In the genomic region with DNA sequence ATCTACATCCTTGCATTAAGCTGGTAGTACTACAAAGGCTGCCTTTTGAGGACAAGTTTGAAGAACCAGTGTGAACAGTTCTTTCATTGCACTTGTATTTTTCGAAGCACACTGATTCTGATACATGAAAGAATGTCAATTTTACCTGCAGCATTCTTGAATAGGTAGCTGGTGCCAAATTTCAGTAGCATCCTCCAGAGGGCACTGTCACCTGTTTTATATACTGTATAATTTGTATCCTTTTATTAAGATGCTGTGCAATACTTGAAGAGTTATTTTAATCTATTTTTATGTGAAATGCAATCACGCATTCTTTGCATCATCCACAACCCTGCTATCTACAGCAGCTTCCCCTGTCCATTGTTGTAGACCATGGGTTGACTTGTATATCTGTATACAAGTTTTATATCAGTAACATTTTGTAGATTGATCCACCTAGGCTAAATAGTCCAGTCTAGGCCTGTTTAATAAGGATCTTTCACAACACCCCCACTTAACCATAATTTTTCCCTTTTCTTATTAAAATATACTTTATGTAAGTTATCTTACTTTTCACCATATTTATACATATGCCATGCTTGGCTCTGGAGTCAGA, we compare ENCODE assay signal across 8 cellular contexts.
A peak's percentile ranks its signal among the peaks of the same experiment; 100 is the strongest.
DNase-seq lines count a peak whose midpoint lies in the region; ATAC-seq and TF ChIP-seq lines count a peak whose summit lies in the region.

No MANE protein-coding gene starts in this region.

- H3K4me3 ChIP-seq in GM12875 (ENCODE audit: low read depth, low read length): no peak overlapping the region
- no peak overlapping the region for H3K4me3 ChIP-seq in cardiac fibroblast (replicated peaks in 1 of 2; ENCODE audit: low read depth in 2 of 2, low read length in 2 of 2)

- peak; percentile 32 for DNase-seq in NCI-H1694 treated with DMSO at 0.1 percent for 48 hours (lab: John Stamatoyannopoulos, UW)
- peak; percentile 32 to 37 for DNase-seq in cardiac fibroblast (ENCODE audit: low read depth in 2 of 2)
- DNase-seq in mucosa of gallbladder (ENCODE audit: low spot score): peak; percentile 23
- DNase-seq in stimulated activated CD4-positive, alpha-beta T cell treated with anti-CD3 and anti-CD28 coated beads, Interleukin-4, amount 100 ng/mL, for 24 hours: no peak
- no peak for DNase-seq in DMS79 (lab: John Stamatoyannopoulos, UW)

- ATAC-seq in GM18511 (IDR thresholded peaks at IDR 0.05; ENCODE audit: unreplicated experiment): no peak
- no peak for ATAC-seq in GM21526 (IDR thresholded peaks at IDR 0.05; ENCODE audit: low FRiP score, unreplicated experiment)

- TF ChIP-seq CTCF in GM12875 (IDR thresholded peaks at IDR 0.05; ENCODE audit: borderline replicate concordance, insufficient read depth, low read depth, low read length) (peak; percentile 29; the same call in 1 of the 2 replicates), cardiac fibroblast (IDR thresholded peaks at IDR 0.05; ENCODE audit: low read depth, low read length) (peak; percentile 42)

Comparison
In these comparisons a context has a peak if more than half of its experiments do, and no peak if none do; other contexts are left out.
1. DNase-seq: peak in NCI-H1694 treated with DMSO at 0.1 percent for 48 hours (single experiment), cardiac fibroblast (2 of 2) and mucosa of gallbladder (single experiment); none in stimulated activated CD4-positive, alpha-beta T cell treated with anti-CD3 and anti-CD28 coated beads, Interleukin-4, amount 100 ng/mL, for 24 hours (single experiment) and DMS79 (single experiment).